8 cellular contexts compared by ENCODE assay signal in genomic region chr10:89301231-89301630, GRCh38. TPM values are rescaled to one million over a fixed set of nuclear protein-coding genes. Genes with fewer than 3 reads are reported as not detected.
DNase-seq lines count a peak whose midpoint lies in the region; ATAC-seq lines count a peak whose summit lies in the region.

No MANE protein-coding gene starts in this region.

- no peaks in the 10 kb centered on the region for H3K27me3 ChIP-seq in Karpas-422 (ENCODE audit: low read length)
- no peaks in the 10 kb centered on the region for H3K27me3 ChIP-seq in subcutaneous abdominal adipose tissue (ENCODE audit: control insufficient read depth in 5 of 5, insufficient read depth in 4 of 5, low read length in 5 of 5)

- H3K9me3 ChIP-seq in Karpas-422 (ENCODE audit: low read length) = no peaks in the 10 kb centered on the region
- no peaks in the 10 kb centered on the region for H3K9me3 ChIP-seq in subcutaneous abdominal adipose tissue (ENCODE audit: control insufficient read depth in 5 of 5, low read length in 5 of 5)

- no peaks in the 10 kb centered on the region for H4K20me1 ChIP-seq in Karpas-422 (ENCODE audit: insufficient read depth, low read depth, low read length)

- peaks cover 42% of the 10 kb centered on the region for H3K4me1 Mint-ChIP-seq in activated CD4-positive, alpha-beta T cell treated with anti-CD3 and anti-CD28 coated beads for 36 hours

- H3K9me3 Mint-ChIP-seq in activated CD4-positive, alpha-beta T cell treated with anti-CD3 and anti-CD28 coated beads for 36 hours (ENCODE audit: low read depth) = peaks cover 2% of the 10 kb centered on the region

- CTCF ChIA-PET in activated CD4-positive, alpha-beta T cell treated with anti-CD3 and anti-CD28 coated beads for 36 hours (lab: Charles Lee) = interaction anchor here (1.0 to 1.3 kb wide), 2 partner anchors 50 to 117 kb away, joined by 3 to 4 read pairs; partner anchors contain the start of gene LIPA

- H3K4me3 ChIP-seq in Karpas-422 (ENCODE audit: low read length) (peak overlapping the region; percentile 64), subcutaneous abdominal adipose tissue (ENCODE audit: low read depth in 1 of 5, low read length in 5 of 5) (peak overlapping the region; percentile 67 to 90 (median 74))

- H3K9ac ChIP-seq in Karpas-422 (ENCODE audit: low read length) (peak overlapping the region; percentile 63), subcutaneous abdominal adipose tissue (ENCODE audit: low read length in 5 of 5) (peak overlapping the region; percentile 29 to 77 (median 75))

- intact Hi-C loops in activated CD4-positive, alpha-beta T cell treated with anti-CD3 and anti-CD28 coated beads for 36 hours (cut with DNase I, micrococcal nuclease) = loop anchor here (1.0 kb wide), 1 partner anchor 31 kb away; no protein-coding TSS in a partner anchor

- ATAC-seq in activated CD4-positive, alpha-beta T cell treated with anti-CD3 and anti-CD28 coated beads for 36 hours = peak; percentile 42
- ATAC-seq in HG02870 (IDR thresholded peaks at IDR 0.05; ENCODE audit: unreplicated experiment) = no peak

- no peaks in the 10 kb centered on the region for H3K9me2 ChIP-seq in Karpas-422 (replicated peaks; ENCODE audit: insufficient read depth, low read length)

- H3K27ac Mint-ChIP-seq in activated CD4-positive, alpha-beta T cell treated with anti-CD3 and anti-CD28 coated beads for 36 hours = peak overlapping the region; percentile 86

- peak overlapping the region; percentile 65 for H3K27ac ChIP-seq in Karpas-422 (ENCODE audit: low read length)
- peak overlapping the region; percentile 96 for H3K27ac ChIP-seq in angular gyrus (ENCODE audit: low read depth, low read length)
- peak overlapping the region; percentile 90 for H3K27ac ChIP-seq in subcutaneous abdominal adipose tissue (ENCODE audit: low read depth, low read length)

- peaks cover 23% of the 10 kb centered on the region for H3K36me3 Mint-ChIP-seq in activated CD4-positive, alpha-beta T cell treated with anti-CD3 and anti-CD28 coated beads for 36 hours (ENCODE audit: low read depth)

- H3K79me2 ChIP-seq in Karpas-422 (ENCODE audit: low read length) = no peaks in the 10 kb centered on the region

- no peaks in the 10 kb centered on the region for H3K27me3 Mint-ChIP-seq in activated CD4-positive, alpha-beta T cell treated with anti-CD3 and anti-CD28 coated beads for 36 hours

- H3K4me3 Mint-ChIP-seq in activated CD4-positive, alpha-beta T cell treated with anti-CD3 and anti-CD28 coated beads for 36 hours = peak overlapping the region; percentile 74

- peak overlapping the region; percentile 80 for H3K4me2 ChIP-seq in Karpas-422 (ENCODE audit: low read depth, low read length, poor library complexity, severe bottlenecking)

- DNase-seq in activated CD4-positive, alpha-beta T cell treated with anti-CD3 and anti-CD28 coated beads for 36 hours = peak; percentile 16
- no peak for DNase-seq in activated CD4-positive, alpha-beta T cell treated with anti-CD3 and anti-CD28 coated beads, Interleukin-2, amount 50 U/mL, for 48 hours
- peak; percentile 60 for DNase-seq in Karpas-422
- DNase-seq in iris pigment epithelial cell (ENCODE audit: low read depth) = peak; percentile 69
- DNase-seq in stimulated activated CD8-positive, alpha-beta memory T cell treated with anti-CD3 and anti-CD28 coated beads, Interleukin-4, amount 100 ng/mL, for 48 hours = no peak

- H3K36me3 ChIP-seq in Karpas-422 (ENCODE audit: insufficient read depth, low read length) (no peaks in the 10 kb centered on the region), subcutaneous abdominal adipose tissue (ENCODE audit: control insufficient read depth in 5 of 5, insufficient read depth in 5 of 5, low read length in 5 of 5) (peaks cover 0 to 7% (median 4%) of the 10 kb centered on the region in 5 donors)

- POLR2A ChIA-PET in activated CD4-positive, alpha-beta T cell treated with anti-CD3 and anti-CD28 coated beads for 36 hours (lab: Charles Lee) = no interaction called here

- H3K4me1 ChIP-seq in Karpas-422 (ENCODE audit: low read length) (peaks cover 22% of the 10 kb centered on the region), subcutaneous abdominal adipose tissue (ENCODE audit: control insufficient read depth in 5 of 5, insufficient read depth in 5 of 5, low read length in 5 of 5) (peaks cover 3 to 52% (median 46%) of the 10 kb centered on the region in 5 donors)

- peak overlapping the region; percentile 92 for H2AFZ ChIP-seq in Karpas-422 (ENCODE audit: low read length)

RNA-seq across cellular contexts. Expression of gene IFIT2, which starts 0.6 kb away (rescaled TPM):
- total RNA-seq in activated CD4-positive, alpha-beta T cell treated with anti-CD3 and anti-CD28 coated beads for 36 hours = 10 to 100 TPM; 38.2 to 43.5 TPM
- total RNA-seq in Karpas-422 (2014; rRNA removed; shearing (Covaris generic); ENCODE audit: low replicate concordance) = 0.75 and 0.97 TPM in 2 replicates

RNA-seq across cellular contexts. Expression of gene IFIT3, which starts 26.6 kb away (rescaled TPM):
- total RNA-seq in activated CD4-positive, alpha-beta T cell treated with anti-CD3 and anti-CD28 coated beads for 36 hours = 10 to 100 TPM; 19.2 to 21.1 TPM
- 1.0 and 1.4 TPM in 2 replicates for total RNA-seq in Karpas-422 (2014; rRNA removed; shearing (Covaris generic); ENCODE audit: low replicate concordance)

RNA-seq across cellular contexts. Expression of gene LIPA, which starts 49.7 kb away (rescaled TPM):
- total RNA-seq in activated CD4-positive, alpha-beta T cell treated with anti-CD3 and anti-CD28 coated beads for 36 hours = 10 to 100 TPM; 17.0 to 22.1 TPM
- total RNA-seq in Karpas-422 (2014; rRNA removed; shearing (Covaris generic); ENCODE audit: low replicate concordance) = 14.5 and 20.9 TPM in 2 replicates

Comparison
In these comparisons a context has a peak if more than half of its experiments do, and no peak if none do; other contexts are left out.
1. DNase-seq: peak in activated CD4-positive, alpha-beta T cell treated with anti-CD3 and anti-CD28 coated beads for 36 hours (single experiment), Karpas-422 (single experiment) and iris pigment epithelial cell (single experiment); none in activated CD4-positive, alpha-beta T cell treated with anti-CD3 and anti-CD28 coated beads, Interleukin-2, amount 50 U/mL, for 48 hours (0 of 2) and stimulated activated CD8-positive, alpha-beta memory T cell treated with anti-CD3 and anti-CD28 coated beads, Interleukin-4, amount 100 ng/mL, for 48 hours (single experiment).
2. RNA of gene IFIT2, which starts 0.6 kb away (total RNA-seq): 38.2 to 43.5 TPM in activated CD4-positive, alpha-beta T cell treated with anti-CD3 and anti-CD28 coated beads for 36 hours; 0.75 to 0.97 TPM in Karpas-422; every median in the first group is over 10 times any median in the second.
3. Peak in every context shown above with its lines, with median percentiles within 50 percentile points of each other: H3K27ac ChIP-seq.